ENCODE assay signal across 11 cellular contexts in the genomic region with DNA sequence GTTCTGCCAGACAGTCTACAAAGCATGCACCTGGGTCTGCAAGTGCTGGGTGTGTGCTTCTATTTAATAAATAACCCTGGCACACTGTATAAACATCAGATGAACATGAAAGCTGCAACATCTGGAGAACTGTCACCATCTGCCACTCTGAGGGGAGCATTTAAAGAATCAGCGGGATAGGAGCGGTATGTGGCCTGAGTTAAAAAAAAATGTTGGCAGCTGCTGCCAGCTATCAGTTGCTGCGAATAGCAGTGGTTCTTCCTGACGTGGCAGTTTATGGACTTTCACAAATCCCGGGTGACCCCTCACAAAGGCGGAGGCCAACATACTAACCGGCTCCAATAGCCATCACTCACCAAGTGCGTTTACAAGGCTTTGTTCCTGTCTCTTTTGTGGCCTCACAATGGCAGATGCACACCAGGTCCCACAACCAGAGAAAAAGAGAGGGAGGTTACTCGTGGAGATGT.
DNase-seq lines count a peak whose midpoint lies in the region; TF ChIP-seq lines count a peak whose summit lies in the region.
"Had no signal": no experiment of that assay in that cellular context is flagged by ENCODE, and none has a peak within 500 bp of the region (broad histone marks: within the 10 kb centered on the region; RNA-seq: fewer than 3 reads in every experiment).

No MANE protein-coding gene starts in this region.

- H3K9me3 Mint-ChIP-seq in nephron = no peaks in the 10 kb centered on the region

- DNase-seq in DMS 273 (lab: John Stamatoyannopoulos, UW; ENCODE audit: unreplicated experiment) (peak; percentile 94), NCI-H2029 (lab: John Stamatoyannopoulos, UW) (peak; percentile 4), astrocyte of the spinal cord (ENCODE audit: low read depth, low spot score) (peak; percentile 41), MV-4-11 (lab: John Stamatoyannopoulos, UW) (no peak), activated gamma-delta T cell (lab: John Stamatoyannopoulos, UW) (no peak), HK-2 (ENCODE audit: unreplicated experiment) (no peak)
- DNase-seq in activated CD8-positive, alpha-beta memory T cell treated with anti-CD3 and anti-CD28 coated beads, Interleukin-2, amount 50 U/mL, for 4 hours = no peak
- DNase-seq: activated naive CD4-positive, alpha-beta T cell; GOT3; WERI-Rb-1 had no signal

- H3K27me3 Mint-ChIP-seq in nephron (ENCODE audit: low read depth) = no peaks in the 10 kb centered on the region

- H3K27ac Mint-ChIP-seq in nephron = peak overlapping the region; percentile 96 to 98 (median 97)

- TF ChIP-seq CTCF in astrocyte of the spinal cord (IDR thresholded peaks at IDR 0.05; ENCODE audit: low read depth, low read length) (no peak), nephron (IDR thresholded peaks at IDR 0.05; ENCODE audit: unreplicated experiment in 3 of 3) (no peak)

- H3K4me3 Mint-ChIP-seq in nephron = peak overlapping the region in 2 of 3 experiments; percentile 19 to 57

- H3K4me3 ChIP-seq in astrocyte of the spinal cord (ENCODE audit: low read depth, low read length) = no peak overlapping the region

- peaks cover 93% of the 10 kb centered on the region for H3K4me1 Mint-ChIP-seq in nephron

- in situ Hi-C loops in astrocyte of the spinal cord (cut with HindIII; ENCODE audit: low sequenced_read_pairs) = no loop called here

- no peaks in the 10 kb centered on the region for H3K36me3 Mint-ChIP-seq in nephron (ENCODE audit: low read depth)

Comparison
In these comparisons a context has a peak if more than half of its experiments do, and no peak if none do; other contexts are left out.
1. DNase-seq: peak in DMS 273 (single experiment), NCI-H2029 (single experiment) and astrocyte of the spinal cord (single experiment); none in MV-4-11 (single experiment), activated gamma-delta T cell (single experiment), activated CD8-positive, alpha-beta memory T cell treated with anti-CD3 and anti-CD28 coated beads, Interleukin-2, amount 50 U/mL, for 4 hours (single experiment) and HK-2 (single experiment).